10 cellular contexts compared by ENCODE assay signal in the genomic region with DNA sequence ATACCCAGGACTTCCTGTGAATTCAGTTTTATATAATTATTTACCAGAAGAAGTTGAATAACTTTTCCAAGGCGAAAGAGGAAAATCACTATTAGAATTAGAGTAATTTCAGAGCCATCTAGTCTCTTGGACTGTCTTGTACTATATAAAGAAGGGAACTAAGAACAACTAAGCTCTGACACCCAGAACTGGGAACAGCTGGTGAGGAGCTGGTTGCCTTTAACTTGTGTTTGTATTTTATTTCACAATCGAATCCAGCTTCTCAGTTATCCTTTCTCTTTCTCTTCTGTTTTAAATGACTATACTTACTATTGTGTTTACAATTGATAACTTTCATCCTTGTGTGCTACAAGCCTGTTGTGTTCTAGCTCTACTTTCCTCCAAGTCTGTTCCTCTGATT. TPM values are rescaled to one million over a fixed set of nuclear protein-coding genes. Genes with fewer than 3 reads are reported as not detected.
A peak's percentile ranks its signal among the peaks of the same experiment; 100 is the strongest.
DNase-seq lines count a peak whose midpoint lies in the region; ATAC-seq, FAIRE-seq and TF ChIP-seq lines count a peak whose summit lies in the region.
"Had no signal": no experiment of that assay in that cellular context is flagged by ENCODE, and none has a peak within 500 bp of the region (broad histone marks: within the 10 kb centered on the region; RNA-seq: fewer than 3 reads in every experiment).

No MANE protein-coding gene starts in this region.

- no peaks in the 10 kb centered on the region for H3K9me3 Mint-ChIP-seq in CD14-positive monocyte

- H3K9ac ChIP-seq in parathyroid adenoma, result no peak overlapping the region

- peaks cover 0 to 2% (median 0%) of the 10 kb centered on the region in 3 donors for H3K27me3 Mint-ChIP-seq in CD14-positive monocyte (ENCODE audit: low read depth in 3 of 3)

- H3K27ac ChIP-seq in gastroesophageal sphincter (peak overlapping the region; percentile 31 to 81 (median 76)), parathyroid adenoma (peak overlapping the region; percentile 49)

- no peak for TF ChIP-seq EP300 in gastroesophageal sphincter (IDR thresholded peaks at IDR 0.05)

- no peaks in the 10 kb centered on the region for H3K9me3 ChIP-seq in gastroesophageal sphincter
- H3K9me3 ChIP-seq in parathyroid adenoma (ENCODE audit: control insufficient read depth, low read length), result no peaks in the 10 kb centered on the region
- H3K9me3 ChIP-seq: Peyer's patch had no signal

- H3K36me3 ChIP-seq in gastroesophageal sphincter, result no peaks in the 10 kb centered on the region
- H3K36me3 ChIP-seq in parathyroid adenoma (ENCODE audit: control insufficient read depth, insufficient read depth, low read length), result no peaks in the 10 kb centered on the region
- H3K36me3 ChIP-seq: Peyer's patch had no signal

- ATAC-seq in gastroesophageal sphincter, result peak; percentile 65

- intact Hi-C loops in CD14-positive monocyte (cut with micrococcal nuclease), result loop anchor here in 1 of 2 donors (5.0 kb wide), 1 partner anchor 47 kb away; no protein-coding TSS in a partner anchor

- H3K27me3 ChIP-seq in gastroesophageal sphincter (no peaks in the 10 kb centered on the region), parathyroid adenoma (ENCODE audit: control insufficient read depth, insufficient read depth, low read length) (no peaks in the 10 kb centered on the region)
- H3K27me3 ChIP-seq: Peyer's patch had no signal

- peaks cover 18 to 29% of the 10 kb centered on the region in 2 donors for H3K36me3 Mint-ChIP-seq in CD14-positive monocyte

- TF ChIP-seq CTCF in CD14-positive monocyte (IDR thresholded peaks at IDR 0.05) (no peak), gastroesophageal sphincter (IDR thresholded peaks at IDR 0.05) (no peak), parathyroid adenoma (IDR thresholded peaks at IDR 0.05) (no peak)

- FAIRE-seq in RCC 7860 (lab: Jason Lieb, UNC), result no peak

- TF ChIP-seq POLR2A in gastroesophageal sphincter (IDR thresholded peaks at IDR 0.05), result no peak

- peak overlapping the region; percentile 73 to 87 for H3K4me3 Mint-ChIP-seq in CD14-positive monocyte

- H3K4me2 ChIP-seq in parathyroid adenoma (ENCODE audit: low read length), result no peak overlapping the region

- H3K4me1 ChIP-seq in gastroesophageal sphincter (peaks cover 5 to 86% (median 17%) of the 10 kb centered on the region in 3 donors), parathyroid adenoma (peaks cover 5% of the 10 kb centered on the region)

- H3K4me3 ChIP-seq in gastroesophageal sphincter (no peak overlapping the region), parathyroid adenoma (ENCODE audit: low read depth, low read length) (no peak overlapping the region)
- H3K4me3 ChIP-seq: Peyer's patch had no signal

- WGBS in gastroesophageal sphincter (ENCODE audit: low coverage in 1 of 2), 2 donors, result 26 to 31% methylated on average over 2 of the region's 2 CpGs

- H2AFZ ChIP-seq in parathyroid adenoma, result no peak overlapping the region

- peaks cover 58% of the 10 kb centered on the region for H3K4me1 Mint-ChIP-seq in CD14-positive monocyte

- peak overlapping the region; percentile 85 to 94 (median 89) for H3K27ac Mint-ChIP-seq in CD14-positive monocyte

- no peak for DNase-seq in CD14-positive monocyte (ENCODE audit: low spot score)
- DNase-seq in SIG-M5 (lab: John Stamatoyannopoulos, UW), result peak; percentile 22
- no peak for DNase-seq in NCI-H69 (lab: John Stamatoyannopoulos, UW)
- DNase-seq in HuH-7.5 (ENCODE audit: low spot score), result no peak
- DNase-seq in RCC 7860 (ENCODE audit: low spot score), result no peak
- DNase-seq in NCI-H1417 treated with DMSO at 0.1 percent for 48 hours (lab: John Stamatoyannopoulos, UW), result no peak
- DNase-seq: activated CD8-positive, alpha-beta memory T cell treated with anti-CD3 and anti-CD28 coated beads for 24 hours; Peyer's patch had no signal

- H3K79me2 ChIP-seq in parathyroid adenoma, result peaks cover 9% of the 10 kb centered on the region

RNA-seq across cellular contexts. Expression of gene SNX27, which starts 8.4 kb away (rescaled TPM):
- polyA plus RNA-seq in CD14-positive monocyte, result 10 to 100 TPM; 40.1 to 47.6 TPM
- 10 to 100 TPM; 48.1 to 61.1 (median 53.8) TPM for total RNA-seq in gastroesophageal sphincter
